16 cellular contexts compared by ENCODE assay signal in genomic region chr7:124930655-124931597, GRCh38. TPM values are rescaled to one million over a fixed set of nuclear protein-coding genes. Genes with fewer than 3 reads are reported as not detected.
DNase-seq lines count a peak whose midpoint lies in the region; ATAC-seq and TF ChIP-seq lines count a peak whose summit lies in the region.
"Had no signal": no experiment of that assay in that cellular context is flagged by ENCODE, and none has a peak within 500 bp of the region (broad histone marks: within the 10 kb centered on the region; RNA-seq: fewer than 3 reads in every experiment).

No MANE protein-coding gene starts in this region.

- peak overlapping the region; percentile 62 for H3K4me3 Mint-ChIP-seq in activated naive CD8-positive, alpha-beta T cell
- H3K4me3 Mint-ChIP-seq in activated naive CD8-positive, alpha-beta T cell treated with anti-CD3 and anti-CD28 coated beads, Interleukin-2, amount 50 U/mL, for 24 hours = no peak overlapping the region
- H3K4me3 Mint-ChIP-seq in naive thymus-derived CD4-positive, alpha-beta T cell = peak overlapping the region in 6 of 10 donors; percentile 25 to 93 (median 52)
- H3K4me3 Mint-ChIP-seq in type B pancreatic cell = peak overlapping the region; percentile 72
- no peak overlapping the region for H3K4me3 Mint-ChIP-seq in stimulated activated naive B cell treated with anti-CD40 and anti-IgM and Interleukin-4, amounts not matched to agents 10 μg/mL and 1 μg/mL and 100 μg/mL, for 72 hours

- intact Hi-C loops in naive thymus-derived CD4-positive, alpha-beta T cell (cut with micrococcal nuclease) = loop anchor here in 1 of 2 donors (10.0 kb wide), 1 partner anchor 1396 kb away; the partner anchor contains the start of gene IQUB

- CTCF ChIA-PET in naive thymus-derived CD4-positive, alpha-beta T cell (lab: Charles Lee) = no interaction called here

- no peak overlapping the region for H3K27ac Mint-ChIP-seq in activated naive CD8-positive, alpha-beta T cell
- no peak overlapping the region for H3K27ac Mint-ChIP-seq in activated naive CD8-positive, alpha-beta T cell treated with anti-CD3 and anti-CD28 coated beads, Interleukin-2, amount 50 U/mL, for 24 hours
- H3K27ac Mint-ChIP-seq in naive thymus-derived CD4-positive, alpha-beta T cell = peak overlapping the region in 8 of 9 donors; percentile 8 to 86 (median 53)
- H3K27ac Mint-ChIP-seq in type B pancreatic cell = peak overlapping the region; percentile 43
- H3K27ac Mint-ChIP-seq in stimulated activated naive B cell treated with anti-CD40 and anti-IgM and Interleukin-4, amounts not matched to agents 10 μg/mL and 1 μg/mL and 100 μg/mL, for 72 hours = no peak overlapping the region

- no peak for DNase-seq in activated naive CD8-positive, alpha-beta T cell treated with anti-CD3 and anti-CD28 coated beads, Interleukin-2, amount 50 U/mL, for 24 hours
- DNase-seq in UCSD-AML1 (lab: John Stamatoyannopoulos, UW; ENCODE audit: unreplicated experiment) (peak; percentile 28), type B pancreatic cell (ENCODE audit: extremely low spot score, unreplicated experiment) (no peak), SHP77 (lab: John Stamatoyannopoulos, UW) (no peak), AG08395 (ENCODE audit: low spot score) (no peak)
- no peak for DNase-seq in naive thymus-derived CD4-positive, alpha-beta T cell
- DNase-seq in stimulated activated naive B cell treated with anti-CD40 and anti-IgM and Interleukin-4, amounts not matched to agents 10 μg/mL and 1 μg/mL and 100 μg/mL, for 72 hours = no peak
- DNase-seq: activated CD8-positive, alpha-beta T cell treated with anti-CD3 and anti-CD28 coated beads for 36 hours; central memory CD4-positive, alpha-beta T cell; HCEC 1CT; MM.1S; mucosa of descending colon had no signal

- no peak overlapping the region for H3K4me3 ChIP-seq in naive thymus-derived CD4-positive, alpha-beta T cell (ENCODE audit: low read length)

- ATAC-seq in activated naive CD8-positive, alpha-beta T cell treated with anti-CD3 and anti-CD28 coated beads, Interleukin-2, amount 50 U/mL, for 24 hours = no peak
- ATAC-seq in naive thymus-derived CD4-positive, alpha-beta T cell = no peak
- no peak for ATAC-seq in stimulated activated naive B cell treated with anti-CD40 and anti-IgM and Interleukin-4, amounts not matched to agents 10 μg/mL and 1 μg/mL and 100 μg/mL, for 72 hours (replicated peaks)

- peaks cover 7% of the 10 kb centered on the region for H3K36me3 Mint-ChIP-seq in activated naive CD8-positive, alpha-beta T cell
- peaks cover 8% of the 10 kb centered on the region for H3K36me3 Mint-ChIP-seq in activated naive CD8-positive, alpha-beta T cell treated with anti-CD3 and anti-CD28 coated beads, Interleukin-2, amount 50 U/mL, for 24 hours (ENCODE audit: low read depth)
- H3K36me3 Mint-ChIP-seq in naive thymus-derived CD4-positive, alpha-beta T cell = peaks cover 0 to 20% (median 15%) of the 10 kb centered on the region in 5 donors
- H3K36me3 Mint-ChIP-seq in type B pancreatic cell = no peaks in the 10 kb centered on the region
- peaks cover 20 to 21% of the 10 kb centered on the region in 2 donors for H3K36me3 Mint-ChIP-seq in stimulated activated naive B cell treated with anti-CD40 and anti-IgM and Interleukin-4, amounts not matched to agents 10 μg/mL and 1 μg/mL and 100 μg/mL, for 72 hours

- POLR2A ChIA-PET in naive thymus-derived CD4-positive, alpha-beta T cell (lab: Charles Lee) = no interaction called here

- peaks cover 9 to 10% of the 10 kb centered on the region in 2 donors for H3K4me1 ChIP-seq in naive thymus-derived CD4-positive, alpha-beta T cell (ENCODE audit: control insufficient read depth in 2 of 2, insufficient read depth in 2 of 2, low read length in 2 of 2)
- H3K4me1 ChIP-seq: prostate gland, SJSA1 had no signal

- H3K27ac ChIP-seq in naive thymus-derived CD4-positive, alpha-beta T cell (ENCODE audit: low read depth, low read length) = no peak overlapping the region

- H3K9me3 Mint-ChIP-seq in activated naive CD8-positive, alpha-beta T cell (ENCODE audit: low read depth) = no peaks in the 10 kb centered on the region
- no peaks in the 10 kb centered on the region for H3K9me3 Mint-ChIP-seq in activated naive CD8-positive, alpha-beta T cell treated with anti-CD3 and anti-CD28 coated beads, Interleukin-2, amount 50 U/mL, for 24 hours
- no peaks in the 10 kb centered on the region for H3K9me3 Mint-ChIP-seq in naive thymus-derived CD4-positive, alpha-beta T cell
- no peaks in the 10 kb centered on the region for H3K9me3 Mint-ChIP-seq in type B pancreatic cell
- H3K9me3 Mint-ChIP-seq in stimulated activated naive B cell treated with anti-CD40 and anti-IgM and Interleukin-4, amounts not matched to agents 10 μg/mL and 1 μg/mL and 100 μg/mL, for 72 hours = no peaks in the 10 kb centered on the region
- H3K9me3 Mint-ChIP-seq: activated CD8-positive, alpha-beta T cell treated with anti-CD3 and anti-CD28 coated beads for 36 hours; stimulated activated naive CD8-positive, alpha-beta T cell treated with anti-CD3 and anti-CD28 coated beads, Interleukin-15, Interleukin-2, amounts not matched to agents 100 ng/mL and 50 ng/mL, for 24 hours had no signal

- no peaks in the 10 kb centered on the region for H3K36me3 ChIP-seq in naive thymus-derived CD4-positive, alpha-beta T cell (ENCODE audit: control insufficient read depth in 2 of 3, insufficient read depth in 3 of 3, low read length in 3 of 3)
- H3K36me3 ChIP-seq: prostate gland had no signal

- no peaks in the 10 kb centered on the region for H3K27me3 ChIP-seq in naive thymus-derived CD4-positive, alpha-beta T cell (ENCODE audit: control insufficient read depth in 2 of 2, insufficient read depth in 2 of 2, low read length in 2 of 2)
- H3K27me3 ChIP-seq: SJSA1 had no signal

- H3K27me3 Mint-ChIP-seq in activated naive CD8-positive, alpha-beta T cell = no peaks in the 10 kb centered on the region
- H3K27me3 Mint-ChIP-seq in activated naive CD8-positive, alpha-beta T cell treated with anti-CD3 and anti-CD28 coated beads, Interleukin-2, amount 50 U/mL, for 24 hours = no peaks in the 10 kb centered on the region
- H3K27me3 Mint-ChIP-seq in naive thymus-derived CD4-positive, alpha-beta T cell = peaks cover 0 to 10% (median 0%) of the 10 kb centered on the region in 5 donors
- peaks cover 3% of the 10 kb centered on the region for H3K27me3 Mint-ChIP-seq in type B pancreatic cell
- no peaks in the 10 kb centered on the region for H3K27me3 Mint-ChIP-seq in stimulated activated naive B cell treated with anti-CD40 and anti-IgM and Interleukin-4, amounts not matched to agents 10 μg/mL and 1 μg/mL and 100 μg/mL, for 72 hours
- H3K27me3 Mint-ChIP-seq: activated CD8-positive, alpha-beta T cell treated with anti-CD3 and anti-CD28 coated beads for 36 hours; stimulated activated naive CD8-positive, alpha-beta T cell treated with anti-CD3 and anti-CD28 coated beads, Interleukin-15, Interleukin-2, amounts not matched to agents 100 ng/mL and 50 ng/mL, for 24 hours had no signal

- H3K4me1 Mint-ChIP-seq in activated naive CD8-positive, alpha-beta T cell (ENCODE audit: low read depth) = peaks cover 40% of the 10 kb centered on the region
- peaks cover 32% of the 10 kb centered on the region for H3K4me1 Mint-ChIP-seq in activated naive CD8-positive, alpha-beta T cell treated with anti-CD3 and anti-CD28 coated beads, Interleukin-2, amount 50 U/mL, for 24 hours
- H3K4me1 Mint-ChIP-seq in naive thymus-derived CD4-positive, alpha-beta T cell = peaks cover 19 to 45% (median 38%) of the 10 kb centered on the region in 7 donors
- H3K4me1 Mint-ChIP-seq in type B pancreatic cell (ENCODE audit: unreplicated experiment) = peaks cover 11% of the 10 kb centered on the region
- peaks cover 8 to 18% of the 10 kb centered on the region in 2 donors for H3K4me1 Mint-ChIP-seq in stimulated activated naive B cell treated with anti-CD40 and anti-IgM and Interleukin-4, amounts not matched to agents 10 μg/mL and 1 μg/mL and 100 μg/mL, for 72 hours

- H3K9me3 ChIP-seq in naive thymus-derived CD4-positive, alpha-beta T cell (ENCODE audit: control insufficient read depth in 2 of 3, low read length in 3 of 3) = no peaks in the 10 kb centered on the region
- H3K9me3 ChIP-seq: mucosa of descending colon, prostate gland, SJSA1 had no signal

- no peak for TF ChIP-seq CTCF in type B pancreatic cell (conservative IDR thresholded peaks at IDR 0.05)

RNA-seq across cellular contexts. Expression of gene POT1, which starts 1.3 kb away (rescaled TPM):
- total RNA-seq in naive thymus-derived CD4-positive, alpha-beta T cell = 10 to 100 TPM; 13.1 to 33.8 (median 28.6) TPM
- polyA plus RNA-seq in naive thymus-derived CD4-positive, alpha-beta T cell = 10 to 100 TPM; 21.1 to 26.9 TPM
- 12.6 and 27.3 TPM in 2 replicates for total RNA-seq in type B pancreatic cell (ENCODE audit: low replicate concordance)

Comparison
In these comparisons a context has a peak if more than half of its experiments do, and no peak if none do; other contexts are left out.
1. H3K4me3 Mint-ChIP-seq: peak in activated naive CD8-positive, alpha-beta T cell (single experiment), naive thymus-derived CD4-positive, alpha-beta T cell (6 of 10) and type B pancreatic cell (single experiment); none in activated naive CD8-positive, alpha-beta T cell treated with anti-CD3 and anti-CD28 coated beads, Interleukin-2, amount 50 U/mL, for 24 hours (single experiment) and stimulated activated naive B cell treated with anti-CD40 and anti-IgM and Interleukin-4, amounts not matched to agents 10 μg/mL and 1 μg/mL and 100 μg/mL, for 72 hours (0 of 2).
2. H3K27ac Mint-ChIP-seq: peak in naive thymus-derived CD4-positive, alpha-beta T cell (8 of 9) and type B pancreatic cell (single experiment); none in activated naive CD8-positive, alpha-beta T cell (single experiment), activated naive CD8-positive, alpha-beta T cell treated with anti-CD3 and anti-CD28 coated beads, Interleukin-2, amount 50 U/mL, for 24 hours (single experiment) and stimulated activated naive B cell treated with anti-CD40 and anti-IgM and Interleukin-4, amounts not matched to agents 10 μg/mL and 1 μg/mL and 100 μg/mL, for 72 hours (single experiment).